In genomic region chr6:16271415-16271814, GRCh38 we compare ENCODE assay signal across 31 cellular contexts. TPM values are rescaled to one million over a fixed set of nuclear protein-coding genes. Genes with fewer than 3 reads are reported as not detected.
"Had no signal": no experiment of that assay in that cellular context is flagged by ENCODE, and none has a peak within 500 bp of the region (broad histone marks: within the 10 kb centered on the region; RNA-seq: fewer than 3 reads in every experiment).

No MANE protein-coding gene starts in this region.

- H3K4me3 ChIP-seq: adrenal gland, body of pancreas, breast epithelium had no signal

- H3K4me1 ChIP-seq: adrenal gland, body of pancreas, breast epithelium had no signal

- H3K27ac ChIP-seq: adrenal gland, body of pancreas, brain microvascular endothelial cell, breast epithelium, VCaP had no signal

- H3K36me3 ChIP-seq: adrenal gland, brain microvascular endothelial cell, breast epithelium had no signal

- ATAC-seq: activated CD8-positive, alpha-beta T cell treated with anti-CD3 and anti-CD28 coated beads for 36 hours; activated naive CD4-positive, alpha-beta T cell treated with anti-CD3 and anti-CD28 coated beads, Interleukin-2, amount 50 U/mL, for 72 hours; activated T-cell treated with anti-CD3 and anti-CD28 coated beads, Interleukin-2, amount 50 U/mL, for 4 hours; activated T-cell treated with anti-CD3 and anti-CD28 coated beads, Interleukin-2, amount 50 U/mL, for 72 hours; activated T-helper 17 cell treated with anti-CD3 and anti-CD28 coated beads, Interleukin-2, amount 50 U/mL, for 72 hours; body of pancreas had no signal

- H3K27me3 ChIP-seq: adrenal gland, body of pancreas, brain microvascular endothelial cell, breast epithelium had no signal

- DNase-seq: activated B cell treated with CpG ODN at 0.5 μM for 24 hours; activated CD4-positive, alpha-beta memory T cell treated with anti-CD3 and anti-CD28 coated beads for 36 hours; activated CD4-positive, alpha-beta T cell treated with anti-CD3 and anti-CD28 coated beads for 4 hours; activated CD4-positive, alpha-beta T cell treated with anti-CD3 and anti-CD28 coated beads, Interleukin-2, amount 10 ng/mL, durations not matched to agents 24 days and 14 days; activated CD4-positive, CD25-positive, alpha-beta regulatory T cell treated with anti-CD3 and anti-CD28 coated beads, Interleukin-2, amount 50 U/mL, for 72 hours; activated CD8-positive, alpha-beta memory T cell treated with anti-CD3 and anti-CD28 coated beads, Interleukin-2, amount 50 U/mL, for 4 hours; activated CD8-positive, alpha-beta T cell treated with anti-CD3 and anti-CD28 coated beads for 36 hours; activated effector memory CD4-positive, alpha-beta T cell treated with anti-CD3 and anti-CD28 coated beads, Interleukin-2, amount 50 U/mL, for 16 hours; activated gamma-delta T cell treated with Interleukin-2 at 50 U/mL for 16 hours; activated naive CD4-positive, alpha-beta T cell; activated naive CD4-positive, alpha-beta T cell treated with anti-CD3 and anti-CD28 coated beads for 36 hours; activated naive CD4-positive, alpha-beta T cell treated with anti-CD3 and anti-CD28 coated beads, Interleukin-2, amount 50 U/mL, for 16 hours; activated naive CD8-positive, alpha-beta T cell treated with anti-CD3 and anti-CD28 coated beads for 36 hours; activated T-cell treated with anti-CD3 and anti-CD28 coated beads for 4 hours; activated T-cell treated with anti-CD3 and anti-CD28 coated beads, Interleukin-2, amount 50 U/mL, for 1 hour; activated T-cell treated with anti-CD3 and anti-CD28 coated beads, Interleukin-2, amount 50 U/mL, for 4 hours; activated T-cell treated with anti-CD3 and anti-CD28 coated beads, Interleukin-2, amount 50 U/mL, for 72 hours; adrenal gland; amniotic stem cell; aorta; body of pancreas; brain microvascular endothelial cell; caudate nucleus; cerebellar nuclear complex; T-helper 1 cell; T-helper 2 cell; T-helper 9 cell had no signal

- H3K9me3 ChIP-seq: adrenal gland, body of pancreas, breast epithelium had no signal

RNA-seq across cellular contexts. Expression of gene GMPR, which starts 33.0 kb away (rescaled TPM):
- total RNA-seq: activated T-cell treated with anti-CD3 and anti-CD28 coated beads, Interleukin-2, amount 50 U/mL, for 72 hours had no signal
